ENCODE assay signal across 17 cellular contexts in genomic region chr1:230877924-230878583, GRCh38.
"Had no signal": no experiment of that assay in that cellular context is flagged by ENCODE, and none has a peak within 500 bp of the region (broad histone marks: within the 10 kb centered on the region; RNA-seq: fewer than 3 reads in every experiment).

No MANE protein-coding gene starts in this region.

- H3K27me3 ChIP-seq: cardiac muscle cell, transverse colon had no signal

- H3K27ac ChIP-seq: cardiac muscle cell, gastrocnemius medialis, heart right ventricle had no signal

- H3K9me3 Mint-ChIP-seq: activated CD4-positive, alpha-beta memory T cell treated with anti-CD3 and anti-CD28 coated beads for 36 hours; activated naive CD4-positive, alpha-beta T cell treated with anti-CD3 and anti-CD28 coated beads for 36 hours; activated naive CD8-positive, alpha-beta T cell treated with anti-CD3 and anti-CD28 coated beads, Interleukin-2, amount 10 ng/mL, durations not matched to agents 7 days and 5 days; stimulated activated memory B cell treated with anti-CD40 and anti-IgM and Interleukin-4, amounts not matched to agents 10 μg/mL and 1 μg/mL and 100 μg/mL, for 72 hours had no signal

- H3K9me3 ChIP-seq: gastrocnemius medialis, heart right ventricle, stomach, transverse colon had no signal

- H3K36me3 ChIP-seq: cardiac muscle cell, gastrocnemius medialis, heart right ventricle, stomach, transverse colon had no signal

- H3K36me3 Mint-ChIP-seq: activated CD4-positive, alpha-beta memory T cell treated with anti-CD3 and anti-CD28 coated beads for 36 hours; activated naive CD8-positive, alpha-beta T cell treated with anti-CD3 and anti-CD28 coated beads, Interleukin-2, amount 10 ng/mL, durations not matched to agents 7 days and 5 days; stimulated activated memory B cell treated with anti-CD40 and anti-IgM and Interleukin-4, amounts not matched to agents 10 μg/mL and 1 μg/mL and 100 μg/mL, for 72 hours had no signal

- H3K4me1 Mint-ChIP-seq: activated naive CD8-positive, alpha-beta T cell treated with anti-CD3 and anti-CD28 coated beads, Interleukin-2, amount 10 ng/mL, durations not matched to agents 7 days and 5 days; stimulated activated memory B cell treated with anti-CD40 and anti-IgM and Interleukin-4, amounts not matched to agents 10 μg/mL and 1 μg/mL and 100 μg/mL, for 72 hours had no signal

- H3K4me3 Mint-ChIP-seq: activated CD4-positive, alpha-beta memory T cell treated with anti-CD3 and anti-CD28 coated beads for 36 hours; activated naive CD4-positive, alpha-beta T cell treated with anti-CD3 and anti-CD28 coated beads for 36 hours; activated naive CD8-positive, alpha-beta T cell treated with anti-CD3 and anti-CD28 coated beads, Interleukin-2, amount 10 ng/mL, durations not matched to agents 7 days and 5 days; stimulated activated memory B cell treated with anti-CD40 and anti-IgM and Interleukin-4, amounts not matched to agents 10 μg/mL and 1 μg/mL and 100 μg/mL, for 72 hours had no signal

- H3K4me3 ChIP-seq: cardiac muscle cell, gastrocnemius medialis, heart right ventricle, lung, smooth muscle cell, stomach, transverse colon had no signal

- DNase-seq: activated CD4-positive, alpha-beta memory T cell treated with anti-CD3 and anti-CD28 coated beads for 36 hours; activated CD4-positive, alpha-beta T cell treated with anti-CD3 and anti-CD28 coated beads for 48 hours; activated effector memory CD4-positive, alpha-beta T cell treated with Interleukin-2 at 50 U/mL for 16 hours; activated naive CD4-positive, alpha-beta T cell treated with anti-CD3 and anti-CD28 coated beads for 36 hours; activated naive CD8-positive, alpha-beta T cell treated with anti-CD3 and anti-CD28 coated beads, Interleukin-2, amount 10 ng/mL, durations not matched to agents 7 days and 5 days; activated T-cell treated with anti-CD3 and anti-CD28 coated beads, Interleukin-2, amount 50 U/mL, for 48 hours; effector CD4-positive, alpha-beta T cell; heart right ventricle; stimulated activated CD4-positive, alpha-beta T cell treated with anti-CD3 and anti-CD28 coated beads, Interleukin-15, amount 100 ng/mL, for 24 hours; stomach; transverse colon had no signal

- H3K27ac Mint-ChIP-seq: activated CD4-positive, alpha-beta memory T cell treated with anti-CD3 and anti-CD28 coated beads for 36 hours; activated naive CD4-positive, alpha-beta T cell treated with anti-CD3 and anti-CD28 coated beads for 36 hours; activated naive CD8-positive, alpha-beta T cell treated with anti-CD3 and anti-CD28 coated beads, Interleukin-2, amount 10 ng/mL, durations not matched to agents 7 days and 5 days; stimulated activated memory B cell treated with anti-CD40 and anti-IgM and Interleukin-4, amounts not matched to agents 10 μg/mL and 1 μg/mL and 100 μg/mL, for 72 hours had no signal

- ATAC-seq: left lobe of liver; stimulated activated memory B cell treated with anti-CD40 and anti-IgM and Interleukin-4, amounts not matched to agents 10 μg/mL and 1 μg/mL and 100 μg/mL, for 72 hours had no signal
